Comparison of ENCODE assay signal across 1 cellular context in the genomic region with DNA sequence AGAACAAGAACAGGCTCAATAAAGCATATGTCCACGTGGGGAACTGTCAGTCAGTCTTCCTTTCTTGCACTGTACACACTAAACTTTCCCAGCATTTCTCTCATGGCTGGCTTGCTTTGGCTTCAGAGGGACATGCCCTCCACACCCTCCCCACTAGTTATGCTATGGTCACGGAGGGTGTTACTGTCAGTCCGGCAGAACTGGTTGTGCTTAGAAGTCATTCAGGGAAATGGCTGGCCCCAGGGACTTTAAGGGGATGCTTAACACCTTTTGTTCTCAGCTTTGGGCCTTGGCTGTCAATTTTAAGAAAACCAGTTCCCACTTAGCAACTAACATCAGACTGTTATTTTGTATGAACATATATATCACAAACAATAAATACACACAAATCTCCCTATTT.
TF ChIP-seq lines count a peak whose summit lies in the region.

No MANE protein-coding gene starts in this region.

TF ChIP-seq in HCT116, 20 proteins besides CTCF, POLR2A, EP300 and RAD21:
- no peak for TF ChIP-seq TCF7L2 (IDR thresholded peaks at IDR 0.05; ENCODE audit: borderline replicate concordance, extremely low read depth, insufficient read depth, insufficient read length)
- TF ChIP-seq EZH2phosphoT487 (IDR thresholded peaks at IDR 0.05; ENCODE audit: borderline replicate concordance) = no peak
- TF ChIP-seq, protein P1, sequence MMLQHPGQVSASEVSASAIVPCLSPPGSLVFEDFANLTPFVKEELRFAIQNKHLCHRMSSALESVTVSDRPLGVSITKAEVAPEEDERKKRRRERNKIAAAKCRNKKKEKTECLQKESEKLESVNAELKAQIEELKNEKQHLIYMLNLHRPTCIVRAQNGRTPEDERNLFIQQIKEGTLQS (IDR thresholded peaks at IDR 0.05) = no peak
- TF ChIP-seq EZH2 (IDR thresholded peaks at IDR 0.05) = no peak
- TF ChIP-seq, protein P2, sequence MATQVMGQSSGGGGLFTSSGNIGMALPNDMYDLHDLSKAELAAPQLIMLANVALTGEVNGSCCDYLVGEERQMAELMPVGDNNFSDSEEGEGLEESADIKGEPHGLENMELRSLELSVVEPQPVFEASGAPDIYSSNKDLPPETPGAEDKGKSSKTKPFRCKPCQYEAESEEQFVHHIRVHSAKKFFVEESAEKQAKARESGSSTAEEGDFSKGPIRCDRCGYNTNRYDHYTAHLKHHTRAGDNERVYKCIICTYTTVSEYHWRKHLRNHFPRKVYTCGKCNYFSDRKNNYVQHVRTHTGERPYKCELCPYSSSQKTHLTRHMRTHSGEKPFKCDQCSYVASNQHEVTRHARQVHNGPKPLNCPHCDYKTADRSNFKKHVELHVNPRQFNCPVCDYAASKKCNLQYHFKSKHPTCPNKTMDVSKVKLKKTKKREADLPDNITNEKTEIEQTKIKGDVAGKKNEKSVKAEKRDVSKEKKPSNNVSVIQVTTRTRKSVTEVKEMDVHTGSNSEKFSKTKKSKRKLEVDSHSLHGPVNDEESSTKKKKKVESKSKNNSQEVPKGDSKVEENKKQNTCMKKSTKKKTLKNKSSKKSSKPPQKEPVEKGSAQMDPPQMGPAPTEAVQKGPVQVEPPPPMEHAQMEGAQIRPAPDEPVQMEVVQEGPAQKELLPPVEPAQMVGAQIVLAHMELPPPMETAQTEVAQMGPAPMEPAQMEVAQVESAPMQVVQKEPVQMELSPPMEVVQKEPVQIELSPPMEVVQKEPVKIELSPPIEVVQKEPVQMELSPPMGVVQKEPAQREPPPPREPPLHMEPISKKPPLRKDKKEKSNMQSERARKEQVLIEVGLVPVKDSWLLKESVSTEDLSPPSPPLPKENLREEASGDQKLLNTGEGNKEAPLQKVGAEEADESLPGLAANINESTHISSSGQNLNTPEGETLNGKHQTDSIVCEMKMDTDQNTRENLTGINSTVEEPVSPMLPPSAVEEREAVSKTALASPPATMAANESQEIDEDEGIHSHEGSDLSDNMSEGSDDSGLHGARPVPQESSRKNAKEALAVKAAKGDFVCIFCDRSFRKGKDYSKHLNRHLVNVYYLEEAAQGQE (IDR thresholded peaks at IDR 0.05; ENCODE audit: low read depth) = no peak
- TF ChIP-seq EGR1 (IDR thresholded peaks at IDR 0.05; ENCODE audit: low read depth) = no peak
- TF ChIP-seq JUND (IDR thresholded peaks at IDR 0.05) = no peak
- TF ChIP-seq YY1 (IDR thresholded peaks at IDR 0.05; ENCODE audit: extremely low read depth, insufficient replicate concordance, low read depth, low read length) = no peak
- TF ChIP-seq POLR2AphosphoS5 (IDR thresholded peaks at IDR 0.05; ENCODE audit: low read depth, low read length) = no peak
- no peak for TF ChIP-seq SP1 (IDR thresholded peaks at IDR 0.05; ENCODE audit: low read depth)
- TF ChIP-seq FOSL1 (IDR thresholded peaks at IDR 0.05; ENCODE audit: low read depth) = no peak
- TF ChIP-seq SRF (IDR thresholded peaks at IDR 0.05; ENCODE audit: low read depth) = no peak
- no peak for TF ChIP-seq CEBPB (IDR thresholded peaks at IDR 0.05; ENCODE audit: low read depth)
